In genomic region chr1:111624382-111624781, GRCh38 we compare ENCODE assay signal across 17 cellular contexts. TPM values are rescaled to one million over a fixed set of nuclear protein-coding genes. Genes with fewer than 3 reads are reported as not detected.
DNase-seq lines count a peak whose midpoint lies in the region; ATAC-seq and TF ChIP-seq lines count a peak whose summit lies in the region.
"Had no signal": no experiment of that assay in that cellular context is flagged by ENCODE, and none has a peak within 500 bp of the region (broad histone marks: within the 10 kb centered on the region; RNA-seq: fewer than 3 reads in every experiment).

No MANE protein-coding gene starts in this region.

- H3K27me3 ChIP-seq in thoracic aorta (replicated peaks; ENCODE audit: insufficient read depth) = no peaks in the 10 kb centered on the region

- H3K27ac ChIP-seq in OCI-LY7 (ENCODE audit: low read depth, low read length, poor library complexity, severe bottlenecking) = peak overlapping the region; percentile 18
- no peak overlapping the region for H3K27ac ChIP-seq in thoracic aorta

- peaks cover 17 to 25% of the 10 kb centered on the region in 2 donors for H3K36me3 Mint-ChIP-seq in activated T-cell treated with anti-CD3 and anti-CD28 coated beads, Interleukin-2, amount 50 U/mL, for 72 hours (ENCODE audit: insufficient read depth in 2 of 2)

- BruUV-seq in OCI-LY7 (replicated peaks; lab: Mats Ljungman, UMichigan) = no TSS peak

- POLR2A ChIA-PET in OCI-LY7 (lab: Charles Lee) = interaction anchor here (0.5 to 5.4 kb wide), 10 partner anchors 9 to 1233 kb away, joined by 3 to 24 read pairs (median 3); partner anchors contain the start of gene DDX20

- peaks cover 30% of the 10 kb centered on the region for H3K36me3 ChIP-seq in OCI-LY7 (ENCODE audit: insufficient read depth, low read length)
- H3K36me3 ChIP-seq in thoracic aorta = no peaks in the 10 kb centered on the region

- no peak for TF ChIP-seq CTCF in OCI-LY7 (conservative IDR thresholded peaks at IDR 0.05; ENCODE audit: low read length)
- no peak for TF ChIP-seq CTCF in thoracic aorta (IDR thresholded peaks at IDR 0.05)

- H3K9me3 ChIP-seq in OCI-LY7 (ENCODE audit: low read length) (no peaks in the 10 kb centered on the region), thoracic aorta (no peaks in the 10 kb centered on the region)

- no peaks in the 10 kb centered on the region for H3K27me3 Mint-ChIP-seq in activated T-cell treated with anti-CD3 and anti-CD28 coated beads, Interleukin-2, amount 50 U/mL, for 72 hours (ENCODE audit: low read depth)

- H3K4me3 ChIP-seq in OCI-LY7 (ENCODE audit: low read depth, low read length, poor library complexity, severe bottlenecking) = peak overlapping the region; percentile 39
- peak overlapping the region; percentile 22 for H3K4me3 ChIP-seq in thoracic aorta

- no peaks in the 10 kb centered on the region for H3K9me3 Mint-ChIP-seq in activated T-cell treated with anti-CD3 and anti-CD28 coated beads, Interleukin-2, amount 50 U/mL, for 72 hours

- peaks cover 95% of the 10 kb centered on the region for H3K79me2 ChIP-seq in OCI-LY7 (ENCODE audit: insufficient read depth, low read depth, low read length)

- intact Hi-C loops in OCI-LY7 (cut with micrococcal nuclease; ENCODE audit: unreplicated experiment) = loop anchor here (10.0 kb wide), 3 partner anchors 130 to 750 kb away; partner anchors contain the start of genes CD53 and DDX20

- peaks cover 80% of the 10 kb centered on the region for H3K4me1 Mint-ChIP-seq in activated T-cell treated with anti-CD3 and anti-CD28 coated beads, Interleukin-2, amount 50 U/mL, for 72 hours (ENCODE audit: low read depth)

- peak overlapping the region; percentile 56 for H3K4me2 ChIP-seq in OCI-LY7 (ENCODE audit: low read length)

- CTCF ChIA-PET in OCI-LY7 (lab: Charles Lee; ENCODE audit: unreplicated experiment) = interaction anchor here (0.6 kb wide), 1 partner anchor 14 kb away, joined by 3 read pairs; no protein-coding TSS in a partner anchor

- H3K9me2 ChIP-seq in OCI-LY7 (ENCODE audit: insufficient read depth, low read length) = no peaks in the 10 kb centered on the region

- peak; percentile 32 to 54 for ATAC-seq in activated T-cell treated with anti-CD3 and anti-CD28 coated beads, Interleukin-2, amount 50 U/mL, for 72 hours (replicated peaks in 1 of 2)
- no peak for ATAC-seq in thoracic aorta (ENCODE audit: insufficient number of reproducible peaks, low FRiP score, low read depth)
- no peak for ATAC-seq in HG03135 (IDR thresholded peaks at IDR 0.05; ENCODE audit: unreplicated experiment)
- ATAC-seq: sciatic nerve had no signal

- DNase-seq in activated T-cell treated with anti-CD3 and anti-CD28 coated beads, Interleukin-2, amount 50 U/mL, for 72 hours = no peak
- DNase-seq in activated T-cell treated with anti-CD3 and anti-CD28 coated beads, Interleukin-2, amount 50 U/mL, for 1 hour = no peak
- DNase-seq in OCI-LY7 (ENCODE audit: low spot score) (peak; percentile 37), thoracic aorta (ENCODE audit: low spot score) (no peak), HUDEP-2 (lab: John Stamatoyannopoulos, UW; ENCODE audit: unreplicated experiment in 76 of 76) (no peak), UCSD-AML1 (lab: John Stamatoyannopoulos, UW; ENCODE audit: unreplicated experiment) (no peak)
- peak; percentile 45 for DNase-seq in central memory CD4-positive, alpha-beta T cell
- DNase-seq: activated effector memory CD4-positive, alpha-beta T cell treated with anti-CD3 and anti-CD28 coated beads, Interleukin-2, amount 50 U/mL, for 16 hours; Calu3; effector CD8-positive, alpha-beta T cell; HCEC 1CT; KBM-7; NCI-H1417 treated with DMSO at 0.1 percent for 48 hours; NCI-H226; stimulated activated CD4-positive, alpha-beta T cell treated with anti-CD3 and anti-CD28 coated beads, Interleukin-4, amount 100 ng/mL, for 4 hours had no signal

- H3K4me1 ChIP-seq in OCI-LY7 (ENCODE audit: insufficient read depth, low read length, poor library complexity, severe bottlenecking) = peaks cover 80% of the 10 kb centered on the region
- peaks cover 63 to 86% of the 10 kb centered on the region in 2 donors for H3K4me1 ChIP-seq in thoracic aorta (ENCODE audit: control insufficient read depth in 1 of 2, low read depth in 2 of 2)

- H2AFZ ChIP-seq in OCI-LY7 (ENCODE audit: low read length) = no peak overlapping the region

- H3K4me3 Mint-ChIP-seq in activated T-cell treated with anti-CD3 and anti-CD28 coated beads, Interleukin-2, amount 50 U/mL, for 72 hours = peak overlapping the region; percentile 69 to 96

- H4K20me1 ChIP-seq in OCI-LY7 (ENCODE audit: insufficient read depth, low read length) = peaks cover 34% of the 10 kb centered on the region; the same call in 1 of the 2 replicates

- H3K27ac Mint-ChIP-seq in activated T-cell treated with anti-CD3 and anti-CD28 coated beads, Interleukin-2, amount 50 U/mL, for 72 hours = peak overlapping the region; percentile 47

RNA-seq across cellular contexts. Expression of gene RAP1A, which starts 4.8 kb away (rescaled TPM):
- total RNA-seq in activated T-cell treated with anti-CD3 and anti-CD28 coated beads, Interleukin-2, amount 50 U/mL, for 72 hours = 100 to 1,000 TPM; 216 TPM
- total RNA-seq in OCI-LY7 (2014; rRNA removed; shearing (Covaris generic)) = 8.5 and 10.4 TPM in 2 replicates
- total RNA-seq in OCI-LY7 (2022) = 72.0 and 86.3 TPM in 2 replicates
- total RNA-seq in thoracic aorta = 10 to 100 TPM; 67.4 to 75.0 TPM

Comparison
In these comparisons a context has a peak if more than half of its experiments do, and no peak if none do; other contexts are left out.
1. ATAC-seq: peak in activated T-cell treated with anti-CD3 and anti-CD28 coated beads, Interleukin-2, amount 50 U/mL, for 72 hours (2 of 2); none in thoracic aorta (single experiment) and HG03135 (single experiment).
2. DNase-seq: peak in OCI-LY7 (single experiment) and central memory CD4-positive, alpha-beta T cell (single experiment); none in activated T-cell treated with anti-CD3 and anti-CD28 coated beads, Interleukin-2, amount 50 U/mL, for 72 hours (0 of 2), activated T-cell treated with anti-CD3 and anti-CD28 coated beads, Interleukin-2, amount 50 U/mL, for 1 hour (single experiment), thoracic aorta (single experiment), HUDEP-2 (0 of 76) and UCSD-AML1 (single experiment).